ENCODE assay signal across 8 cellular contexts in genomic region chr17:44186307-44187130, GRCh38. TPM values are rescaled to one million over a fixed set of nuclear protein-coding genes. Genes with fewer than 3 reads are reported as not detected.
DNase-seq lines count a peak whose midpoint lies in the region; ATAC-seq and TF ChIP-seq lines count a peak whose summit lies in the region.

TMUB2 (plus strand) TSS chr17:44186972; CDS start chr17:44187709, 737 bp downstream.

- H3K9me3 ChIP-seq in hepatocyte (ENCODE audit: low read depth): no peaks in the 10 kb centered on the region

- peak within 1 kb of the TSS; percentile 45 for H2AFZ ChIP-seq in hepatocyte

- peak within 1 kb of the TSS; percentile 94 for H3K27ac ChIP-seq in hepatocyte

- under 1% methylated on average over 41 of the region's 50 CpGs for WGBS in hepatocyte (ENCODE audit: low lambda C conversion rate, missing lambda C conversion rate)

- H3K79me2 ChIP-seq in hepatocyte: peaks cover 51% of the 10 kb centered on the region

- H3K4me2 ChIP-seq in hepatocyte: peak within 1 kb of the TSS; percentile 88

- DNase-seq in NCI-H2081 (lab: John Stamatoyannopoulos, UW): peak; percentile 99 to 100
- DNase-seq in T1000 (lab: John Stamatoyannopoulos, UW): peak; percentile 99
- DNase-seq in astrocyte of the hippocampus (ENCODE audit: low read depth, low spot score): peak; percentile 100
- DNase-seq in hepatocyte (ENCODE audit: low spot score): peak; percentile 100
- DNase-seq in renal cortical epithelial cell (ENCODE audit: low read depth): peak; percentile 99
- DNase-seq in cortex of kidney (lab: John Stamatoyannopoulos, UW): no peak

- peaks cover 20% of the 10 kb centered on the region for H3K4me1 ChIP-seq in hepatocyte (ENCODE audit: insufficient read depth)

- H3K27me3 ChIP-seq in hepatocyte: no peaks in the 10 kb centered on the region

- peak within 1 kb of the TSS; percentile 37 for H3K4me3 ChIP-seq in hepatocyte

- no peaks in the 10 kb centered on the region for H3K36me3 ChIP-seq in hepatocyte (replicated peaks; ENCODE audit: insufficient read depth, low read depth)

- no peak for TF ChIP-seq CTCF in hepatocyte (IDR thresholded peaks at IDR 0.05; ENCODE audit: poor library complexity)

- ATAC-seq in GM18508 (IDR thresholded peaks at IDR 0.05; ENCODE audit: insufficient read depth, unreplicated experiment) (peak; percentile 64), HG03025 (IDR thresholded peaks at IDR 0.05; ENCODE audit: low FRiP score, unreplicated experiment) (peak; percentile 89)

- H4K20me1 ChIP-seq in hepatocyte (ENCODE audit: insufficient read depth, poor library complexity, severe bottlenecking): no peaks in the 10 kb centered on the region

- H3K9me2 ChIP-seq in hepatocyte (replicated peaks; ENCODE audit: insufficient read depth): no peaks in the 10 kb centered on the region

RNA-seq across cellular contexts. Expression of gene TMUB2, which starts in this region (rescaled TPM):
- total RNA-seq in hepatocyte: 27.7 and 31.3 TPM in 2 replicates
- polyA plus RNA-seq in hepatocyte: 46.8 and 54.6 TPM in 2 replicates
- 21.9 and 38.5 TPM in 2 replicates for total RNA-seq in renal cortical epithelial cell
